Comparison of ENCODE assay signal across 9 cellular contexts in the genomic region with DNA sequence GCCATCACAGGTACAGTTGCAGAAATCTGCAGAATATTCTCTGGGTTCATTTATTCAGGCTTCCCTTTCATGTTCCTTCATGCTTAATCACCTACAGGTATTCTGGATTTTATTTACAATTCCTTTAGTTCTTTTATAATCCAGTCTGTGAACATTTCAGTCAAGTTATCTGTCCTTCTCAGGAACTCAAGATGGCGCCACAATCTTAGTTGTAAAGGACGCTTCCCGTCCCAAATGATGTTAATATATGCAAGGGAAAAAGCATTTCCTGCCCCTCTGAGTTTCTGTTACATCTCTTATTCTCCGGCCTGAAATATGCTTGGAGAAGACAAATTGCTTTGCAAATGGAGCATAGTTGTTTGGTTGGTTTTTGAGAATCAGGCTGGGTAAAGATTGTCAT. TPM values are rescaled to one million over a fixed set of nuclear protein-coding genes. Genes with fewer than 3 reads are reported as not detected.
DNase-seq lines count a peak whose midpoint lies in the region; ATAC-seq, FAIRE-seq and TF ChIP-seq lines count a peak whose summit lies in the region.
"Had no signal": no experiment of that assay in that cellular context is flagged by ENCODE, and none has a peak within 500 bp of the region (broad histone marks: within the 10 kb centered on the region; RNA-seq: fewer than 3 reads in every experiment).

No MANE protein-coding gene starts in this region.

- peaks cover 0 to 10% of the 10 kb centered on the region in 2 donors for H3K36me3 ChIP-seq in psoas muscle (ENCODE audit: insufficient read depth in 1 of 2, low read depth in 1 of 2)

- DNase-seq in GM18507 (ENCODE audit: extremely low spot score, insufficient read length, low read depth) (no peak), NCI-H510A treated with DMSO at 0.1 percent for 48 hours (lab: John Stamatoyannopoulos, UW) (peak; percentile 27), erythroblast (lab: John Stamatoyannopoulos, UW) (peak; percentile 33 to 55), psoas muscle (no peak), activated T-cell treated with anti-CD3 and anti-CD28 coated beads for 4 hours (no peak)
- no peak for DNase-seq in activated CD4-positive, alpha-beta memory T cell treated with anti-CD3 and anti-CD28 coated beads, Interleukin-2, amount 10 ng/mL, durations not matched to agents 7 days and 5 days

- no peak overlapping the region for H3K27ac Mint-ChIP-seq in activated CD4-positive, alpha-beta memory T cell treated with anti-CD3 and anti-CD28 coated beads, Interleukin-2, amount 10 ng/mL, durations not matched to agents 7 days and 5 days
- H3K27ac Mint-ChIP-seq: memory B cell had no signal

- H3K27ac ChIP-seq in psoas muscle, result no peak overlapping the region

- no peak overlapping the region for H3K4me3 Mint-ChIP-seq in activated CD4-positive, alpha-beta memory T cell treated with anti-CD3 and anti-CD28 coated beads, Interleukin-2, amount 10 ng/mL, durations not matched to agents 7 days and 5 days
- H3K4me3 Mint-ChIP-seq: memory B cell had no signal

- ATAC-seq in psoas muscle, result peak in 1 of 4 donors; percentile 45
- ATAC-seq in HG03097 (IDR thresholded peaks at IDR 0.05; ENCODE audit: low FRiP score, unreplicated experiment), result no peak

- no peaks in the 10 kb centered on the region for H3K4me1 Mint-ChIP-seq in activated CD4-positive, alpha-beta memory T cell treated with anti-CD3 and anti-CD28 coated beads, Interleukin-2, amount 10 ng/mL, durations not matched to agents 7 days and 5 days
- H3K4me1 Mint-ChIP-seq: memory B cell had no signal

- 18 to 27% (median 23%) methylated on average over 4 of the region's 4 CpGs for WGBS in psoas muscle, 3 donors

- H3K9me3 ChIP-seq in psoas muscle, result no peaks in the 10 kb centered on the region

- peak; percentile 29 for TF ChIP-seq CTCF in psoas muscle (IDR thresholded peaks at IDR 0.05)

- no peaks in the 10 kb centered on the region for H3K36me3 Mint-ChIP-seq in activated CD4-positive, alpha-beta memory T cell treated with anti-CD3 and anti-CD28 coated beads, Interleukin-2, amount 10 ng/mL, durations not matched to agents 7 days and 5 days (ENCODE audit: low read depth)

- CTCF ChIA-PET in activated CD4-positive, alpha-beta memory T cell treated with anti-CD3 and anti-CD28 coated beads, Interleukin-2, amount 10 ng/mL, durations not matched to agents 7 days and 5 days (lab: Charles Lee), result interaction anchor here (1.5 kb wide), 1 partner anchor 282 kb away, joined by 5 read pairs; no protein-coding TSS in a partner anchor

- H3K27me3 ChIP-seq in psoas muscle (ENCODE audit: insufficient read depth in 3 of 3, low read length in 2 of 3), result no peaks in the 10 kb centered on the region

- intact Hi-C loops in psoas muscle (cut with DNase I), result loop anchor here in 1 of 2 donors (5.0 kb wide), 1 partner anchor 285 kb away; no protein-coding TSS in a partner anchor

- H3K4me1 ChIP-seq in psoas muscle, result no peaks in the 10 kb centered on the region

- POLR2A ChIA-PET in activated CD4-positive, alpha-beta memory T cell treated with anti-CD3 and anti-CD28 coated beads, Interleukin-2, amount 10 ng/mL, durations not matched to agents 7 days and 5 days (lab: Charles Lee), result no interaction called here

- H3K27me3 Mint-ChIP-seq in activated CD4-positive, alpha-beta memory T cell treated with anti-CD3 and anti-CD28 coated beads, Interleukin-2, amount 10 ng/mL, durations not matched to agents 7 days and 5 days, result peaks cover 3% of the 10 kb centered on the region
- H3K27me3 Mint-ChIP-seq: memory B cell had no signal

- TF ChIP-seq POLR2A in erythroblast (IDR thresholded peaks at IDR 0.05; ENCODE audit: low read length), result no peak

- H3K9me3 Mint-ChIP-seq in activated CD4-positive, alpha-beta memory T cell treated with anti-CD3 and anti-CD28 coated beads, Interleukin-2, amount 10 ng/mL, durations not matched to agents 7 days and 5 days, result no peaks in the 10 kb centered on the region
- H3K9me3 Mint-ChIP-seq: memory B cell had no signal

- H3K4me3 ChIP-seq in psoas muscle, result no peak overlapping the region
- H3K4me3 ChIP-seq: SK-N-MC had no signal

- peak; percentile 48 for FAIRE-seq in GM18507 (lab: Jason Lieb, UNC)

RNA-seq across cellular contexts. Expression of gene F3, which starts 19.3 kb away (rescaled TPM):
- total RNA-seq in psoas muscle, result 1 to 10 TPM; 1.5 to 5.8 (median 4.4) TPM
- 1 to 10 TPM; 2.6 to 5.6 (median 3.8) TPM for polyA plus RNA-seq in psoas muscle
- total RNA-seq in activated CD4-positive, alpha-beta memory T cell treated with anti-CD3 and anti-CD28 coated beads, Interleukin-2, amount 10 ng/mL, durations not matched to agents 7 days and 5 days, result under 1 TPM; 0.15 to 0.18 TPM

Comparison
In these comparisons a context has a peak if more than half of its experiments do, and no peak if none do; other contexts are left out.
1. DNase-seq: peak in NCI-H510A treated with DMSO at 0.1 percent for 48 hours (single experiment) and erythroblast (2 of 2); none in GM18507 (single experiment), psoas muscle (0 of 2), activated T-cell treated with anti-CD3 and anti-CD28 coated beads for 4 hours (single experiment) and activated CD4-positive, alpha-beta memory T cell treated with anti-CD3 and anti-CD28 coated beads, Interleukin-2, amount 10 ng/mL, durations not matched to agents 7 days and 5 days (single experiment).